Comparison of ENCODE assay signal across 1 cellular context in the genomic region with DNA sequence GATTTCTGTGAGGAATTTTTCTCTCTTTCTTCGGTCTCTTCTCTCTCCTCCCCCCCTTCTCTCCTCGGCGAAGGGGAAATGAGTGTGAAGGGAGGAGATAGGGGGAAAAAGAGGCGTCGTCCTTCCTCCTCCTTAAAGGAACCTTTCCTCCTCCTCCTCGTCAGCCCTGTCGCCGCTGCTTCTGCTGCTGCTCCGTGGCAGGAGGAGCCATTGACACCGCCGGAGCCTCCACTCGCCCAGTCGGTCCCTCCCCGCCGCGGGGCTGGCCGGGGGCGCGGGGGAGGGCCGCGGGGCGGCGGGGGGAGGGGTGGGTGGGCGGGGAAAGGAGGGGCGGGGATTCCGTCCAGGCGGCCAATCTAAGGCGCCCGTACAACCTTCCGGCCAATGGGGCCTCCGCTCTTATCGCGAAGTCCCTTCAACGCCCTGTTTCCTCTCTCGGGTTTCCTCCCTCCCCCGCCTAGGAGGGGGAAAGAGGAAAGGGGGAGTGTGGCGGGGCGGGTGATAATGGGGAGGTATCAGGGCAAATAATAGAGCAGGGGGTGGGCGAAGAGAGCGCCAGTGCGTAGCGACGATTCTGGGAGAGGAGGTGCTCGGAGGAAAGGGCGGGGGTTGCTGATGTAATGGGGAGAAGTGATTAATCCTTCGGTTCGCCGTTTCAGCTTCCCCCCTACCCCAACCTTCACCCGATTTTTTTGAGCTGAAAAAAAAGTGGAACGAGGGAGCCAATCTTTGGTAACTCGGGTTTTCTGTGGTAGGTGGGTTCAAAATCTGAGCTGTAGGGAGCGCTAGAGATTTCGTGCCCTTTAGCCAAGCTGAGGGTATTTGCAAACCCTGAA.
TF ChIP-seq lines count a peak whose summit lies in the region.

A gene (minus strand): TSS at position 238 of the 836 bp plus-strand sequence. CDS start 778 bp downstream, outside the sequence.

TF ChIP-seq in HEK293, 187 proteins besides CTCF, POLR2A, EP300 and RAD21 (continued from another document and continues in another):
- TF ChIP-seq, protein P1, sequence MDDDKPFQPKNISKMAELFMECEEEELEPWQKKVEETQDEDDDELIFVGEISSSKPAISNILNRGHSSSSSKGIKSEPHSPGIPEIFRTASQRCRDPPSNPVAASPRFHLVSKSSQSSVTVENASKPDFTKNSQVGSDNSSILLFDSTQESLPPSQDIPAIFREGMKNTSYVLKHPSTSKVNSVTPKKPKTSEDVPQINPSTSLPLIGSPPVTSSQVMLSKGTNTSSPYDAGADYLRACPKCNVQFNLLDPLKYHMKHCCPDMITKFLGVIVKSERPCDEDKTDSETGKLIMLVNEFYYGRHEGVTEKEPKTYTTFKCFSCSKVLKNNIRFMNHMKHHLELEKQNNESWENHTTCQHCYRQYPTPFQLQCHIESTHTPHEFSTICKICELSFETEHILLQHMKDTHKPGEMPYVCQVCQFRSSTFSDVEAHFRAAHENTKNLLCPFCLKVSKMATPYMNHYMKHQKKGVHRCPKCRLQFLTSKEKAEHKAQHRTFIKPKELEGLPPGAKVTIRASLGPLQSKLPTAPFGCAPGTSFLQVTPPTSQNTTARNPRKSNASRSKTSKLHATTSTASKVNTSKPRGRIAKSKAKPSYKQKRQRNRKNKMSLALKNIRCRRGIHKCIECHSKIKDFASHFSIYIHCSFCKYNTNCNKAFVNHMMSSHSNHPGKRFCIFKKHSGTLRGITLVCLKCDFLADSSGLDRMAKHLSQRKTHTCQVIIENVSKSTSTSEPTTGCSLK (tag by site-specific recombination; IDR thresholded peaks at IDR 0.05) = no peak
- TF ChIP-seq KLF8 (tag by site-specific recombination; IDR thresholded peaks at IDR 0.05) (peak; percentile 90), TCF7L2 (IDR thresholded peaks at IDR 0.05; ENCODE audit: borderline replicate concordance, low read depth, low read length) (no peak), ZNF596 (tag by site-specific recombination; IDR thresholded peaks at IDR 0.05) (peak; percentile 62; the same call in 1 of the 2 replicates), ZSCAN30 (tag by site-specific recombination; IDR thresholded peaks at IDR 0.05) (peak; percentile 79; the same call in 1 of the 2 replicates), GLI2 (tag by site-specific recombination; IDR thresholded peaks at IDR 0.05; ENCODE audit: borderline replicate concordance, low read depth) (no peak), ZNF623 (tag by site-specific recombination; IDR thresholded peaks at IDR 0.05) (no peak), ZNF658 (tag by site-specific recombination; IDR thresholded peaks at IDR 0.05) (no peak), ZBTB48 (tag by site-specific recombination; IDR thresholded peaks at IDR 0.05) (peak; percentile 97), WT1 (tag by site-specific recombination; IDR thresholded peaks at IDR 0.05) (peak; percentile 67), KLF10 (tag by site-specific recombination; IDR thresholded peaks at IDR 0.05) (peak; percentile 32; the same call in 1 of the 2 replicates), ZNF660 (tag by site-specific recombination; IDR thresholded peaks at IDR 0.05) (peak; percentile 89; the same call in 1 of the 2 replicates), ZSCAN16 (tag by site-specific recombination; IDR thresholded peaks at IDR 0.05) (peak; percentile 93), ZNF169 (tag by site-specific recombination; IDR thresholded peaks at IDR 0.05) (no peak), ZNF274 (IDR thresholded peaks at IDR 0.05; ENCODE audit: low read length) (no peak), ZNF274 (tag by site-specific recombination; IDR thresholded peaks at IDR 0.05; ENCODE audit: borderline replicate concordance) (no peak), ZNF10 (tag by site-specific recombination; IDR thresholded peaks at IDR 0.05) (peak; percentile 68; the same call in 1 of the 2 replicates), KLF7 (tag by site-specific recombination; IDR thresholded peaks at IDR 0.05; ENCODE audit: borderline replicate concordance) (peak; percentile 71; the same call in 1 of the 2 replicates), ZNF175 (tag by site-specific recombination; IDR thresholded peaks at IDR 0.05) (no peak), ZNF777 (tag by site-specific recombination; IDR thresholded peaks at IDR 0.05; ENCODE audit: borderline replicate concordance) (no peak), ZNF600 (tag by site-specific recombination; IDR thresholded peaks at IDR 0.05) (no peak), ZNF560 (tag by site-specific recombination; IDR thresholded peaks at IDR 0.05; ENCODE audit: borderline replicate concordance) (no peak), OSR2 (tag by site-specific recombination; IDR thresholded peaks at IDR 0.05) (peak; percentile 64; the same call in 1 of the 2 replicates), ZNF629 (tag by site-specific recombination; IDR thresholded peaks at IDR 0.05) (0 out of 2 replicates have a peak, but pooled peaks have one; percentile 10), SP7 (tag by site-specific recombination; IDR thresholded peaks at IDR 0.05) (peak; percentile 58)
- TF ChIP-seq, protein P2, sequence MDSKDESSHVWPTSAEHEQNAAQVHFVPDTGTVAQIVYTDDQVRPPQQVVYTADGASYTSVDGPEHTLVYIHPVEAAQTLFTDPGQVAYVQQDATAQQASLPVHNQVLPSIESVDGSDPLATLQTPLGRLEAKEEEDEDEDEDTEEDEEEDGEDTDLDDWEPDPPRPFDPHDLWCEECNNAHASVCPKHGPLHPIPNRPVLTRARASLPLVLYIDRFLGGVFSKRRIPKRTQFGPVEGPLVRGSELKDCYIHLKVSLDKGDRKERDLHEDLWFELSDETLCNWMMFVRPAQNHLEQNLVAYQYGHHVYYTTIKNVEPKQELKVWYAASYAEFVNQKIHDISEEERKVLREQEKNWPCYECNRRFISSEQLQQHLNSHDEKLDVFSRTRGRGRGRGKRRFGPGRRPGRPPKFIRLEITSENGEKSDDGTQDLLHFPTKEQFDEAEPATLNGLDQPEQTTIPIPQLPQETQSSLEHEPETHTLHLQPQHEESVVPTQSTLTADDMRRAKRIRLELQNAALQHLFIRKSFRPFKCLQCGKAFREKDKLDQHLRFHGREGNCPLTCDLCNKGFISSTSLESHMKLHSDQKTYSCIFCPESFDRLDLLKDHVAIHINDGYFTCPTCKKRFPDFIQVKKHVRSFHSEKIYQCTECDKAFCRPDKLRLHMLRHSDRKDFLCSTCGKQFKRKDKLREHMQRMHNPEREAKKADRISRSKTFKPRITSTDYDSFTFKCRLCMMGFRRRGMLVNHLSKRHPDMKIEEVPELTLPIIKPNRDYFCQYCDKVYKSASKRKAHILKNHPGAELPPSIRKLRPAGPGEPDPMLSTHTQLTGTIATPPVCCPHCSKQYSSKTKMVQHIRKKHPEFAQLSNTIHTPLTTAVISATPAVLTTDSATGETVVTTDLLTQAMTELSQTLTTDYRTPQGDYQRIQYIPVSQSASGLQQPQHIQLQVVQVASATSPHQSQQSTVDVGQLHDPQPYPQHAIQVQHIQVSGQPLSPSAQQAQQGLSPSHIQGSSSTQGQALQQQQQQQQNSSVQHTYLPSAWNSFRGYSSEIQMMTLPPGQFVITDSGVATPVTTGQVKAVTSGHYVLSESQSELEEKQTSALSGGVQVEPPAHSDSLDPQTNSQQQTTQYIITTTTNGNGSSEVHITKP (tag by site-specific recombination; IDR thresholded peaks at IDR 0.05) = peak; percentile 95
- TF ChIP-seq, protein P3, sequence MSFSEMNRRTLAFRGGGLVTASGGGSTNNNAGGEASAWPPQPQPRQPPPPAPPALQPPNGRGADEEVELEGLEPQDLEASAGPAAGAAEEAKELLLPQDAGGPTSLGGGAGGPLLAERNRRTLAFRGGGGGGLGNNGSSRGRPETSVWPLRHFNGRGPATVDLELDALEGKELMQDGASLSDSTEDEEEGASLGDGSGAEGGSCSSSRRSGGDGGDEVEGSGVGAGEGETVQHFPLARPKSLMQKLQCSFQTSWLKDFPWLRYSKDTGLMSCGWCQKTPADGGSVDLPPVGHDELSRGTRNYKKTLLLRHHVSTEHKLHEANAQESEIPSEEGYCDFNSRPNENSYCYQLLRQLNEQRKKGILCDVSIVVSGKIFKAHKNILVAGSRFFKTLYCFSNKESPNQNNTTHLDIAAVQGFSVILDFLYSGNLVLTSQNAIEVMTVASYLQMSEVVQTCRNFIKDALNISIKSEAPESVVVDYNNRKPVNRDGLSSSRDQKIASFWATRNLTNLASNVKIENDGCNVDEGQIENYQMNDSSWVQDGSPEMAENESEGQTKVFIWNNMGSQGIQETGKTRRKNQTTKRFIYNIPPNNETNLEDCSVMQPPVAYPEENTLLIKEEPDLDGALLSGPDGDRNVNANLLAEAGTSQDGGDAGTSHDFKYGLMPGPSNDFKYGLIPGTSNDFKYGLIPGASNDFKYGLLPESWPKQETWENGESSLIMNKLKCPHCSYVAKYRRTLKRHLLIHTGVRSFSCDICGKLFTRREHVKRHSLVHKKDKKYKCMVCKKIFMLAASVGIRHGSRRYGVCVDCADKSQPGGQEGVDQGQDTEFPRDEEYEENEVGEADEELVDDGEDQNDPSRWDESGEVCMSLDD (tag by site-specific recombination; IDR thresholded peaks at IDR 0.05) = peak; percentile 90
- TF ChIP-seq, protein P4, sequence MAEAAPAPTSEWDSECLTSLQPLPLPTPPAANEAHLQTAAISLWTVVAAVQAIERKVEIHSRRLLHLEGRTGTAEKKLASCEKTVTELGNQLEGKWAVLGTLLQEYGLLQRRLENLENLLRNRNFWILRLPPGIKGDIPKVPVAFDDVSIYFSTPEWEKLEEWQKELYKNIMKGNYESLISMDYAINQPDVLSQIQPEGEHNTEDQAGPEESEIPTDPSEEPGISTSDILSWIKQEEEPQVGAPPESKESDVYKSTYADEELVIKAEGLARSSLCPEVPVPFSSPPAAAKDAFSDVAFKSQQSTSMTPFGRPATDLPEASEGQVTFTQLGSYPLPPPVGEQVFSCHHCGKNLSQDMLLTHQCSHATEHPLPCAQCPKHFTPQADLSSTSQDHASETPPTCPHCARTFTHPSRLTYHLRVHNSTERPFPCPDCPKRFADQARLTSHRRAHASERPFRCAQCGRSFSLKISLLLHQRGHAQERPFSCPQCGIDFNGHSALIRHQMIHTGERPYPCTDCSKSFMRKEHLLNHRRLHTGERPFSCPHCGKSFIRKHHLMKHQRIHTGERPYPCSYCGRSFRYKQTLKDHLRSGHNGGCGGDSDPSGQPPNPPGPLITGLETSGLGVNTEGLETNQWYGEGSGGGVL (tag by site-specific recombination; IDR thresholded peaks at IDR 0.05) = peak; percentile 100
- TF ChIP-seq, protein P5, sequence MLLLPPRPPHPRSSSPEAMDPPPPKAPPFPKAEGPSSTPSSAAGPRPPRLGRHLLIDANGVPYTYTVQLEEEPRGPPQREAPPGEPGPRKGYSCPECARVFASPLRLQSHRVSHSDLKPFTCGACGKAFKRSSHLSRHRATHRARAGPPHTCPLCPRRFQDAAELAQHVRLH (tag by site-specific recombination; IDR thresholded peaks at IDR 0.05) = peak; percentile 84
- TF ChIP-seq, protein P6, sequence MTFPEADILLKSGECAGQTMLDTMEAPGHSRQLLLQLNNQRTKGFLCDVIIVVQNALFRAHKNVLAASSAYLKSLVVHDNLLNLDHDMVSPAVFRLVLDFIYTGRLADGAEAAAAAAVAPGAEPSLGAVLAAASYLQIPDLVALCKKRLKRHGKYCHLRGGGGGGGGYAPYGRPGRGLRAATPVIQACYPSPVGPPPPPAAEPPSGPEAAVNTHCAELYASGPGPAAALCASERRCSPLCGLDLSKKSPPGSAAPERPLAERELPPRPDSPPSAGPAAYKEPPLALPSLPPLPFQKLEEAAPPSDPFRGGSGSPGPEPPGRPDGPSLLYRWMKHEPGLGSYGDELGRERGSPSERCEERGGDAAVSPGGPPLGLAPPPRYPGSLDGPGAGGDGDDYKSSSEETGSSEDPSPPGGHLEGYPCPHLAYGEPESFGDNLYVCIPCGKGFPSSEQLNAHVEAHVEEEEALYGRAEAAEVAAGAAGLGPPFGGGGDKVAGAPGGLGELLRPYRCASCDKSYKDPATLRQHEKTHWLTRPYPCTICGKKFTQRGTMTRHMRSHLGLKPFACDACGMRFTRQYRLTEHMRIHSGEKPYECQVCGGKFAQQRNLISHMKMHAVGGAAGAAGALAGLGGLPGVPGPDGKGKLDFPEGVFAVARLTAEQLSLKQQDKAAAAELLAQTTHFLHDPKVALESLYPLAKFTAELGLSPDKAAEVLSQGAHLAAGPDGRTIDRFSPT (tag by site-specific recombination; IDR thresholded peaks at IDR 0.05) = peak; percentile 76; the same call in 1 of the 2 replicates
- TF ChIP-seq, protein P7, sequence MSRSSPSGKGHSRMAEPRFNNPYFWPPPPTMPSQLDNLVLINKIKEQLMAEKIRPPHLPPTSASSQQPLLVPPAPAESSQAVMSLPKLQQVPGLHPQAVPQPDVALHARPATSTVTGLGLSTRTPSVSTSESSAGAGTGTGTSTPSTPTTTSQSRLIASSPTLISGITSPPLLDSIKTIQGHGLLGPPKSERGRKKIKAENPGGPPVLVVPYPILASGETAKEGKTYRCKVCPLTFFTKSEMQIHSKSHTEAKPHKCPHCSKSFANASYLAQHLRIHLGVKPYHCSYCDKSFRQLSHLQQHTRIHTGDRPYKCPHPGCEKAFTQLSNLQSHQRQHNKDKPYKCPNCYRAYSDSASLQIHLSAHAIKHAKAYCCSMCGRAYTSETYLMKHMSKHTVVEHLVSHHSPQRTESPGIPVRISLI (tag by site-specific recombination; IDR thresholded peaks at IDR 0.05) = peak; percentile 100
- TF ChIP-seq, protein P8, sequence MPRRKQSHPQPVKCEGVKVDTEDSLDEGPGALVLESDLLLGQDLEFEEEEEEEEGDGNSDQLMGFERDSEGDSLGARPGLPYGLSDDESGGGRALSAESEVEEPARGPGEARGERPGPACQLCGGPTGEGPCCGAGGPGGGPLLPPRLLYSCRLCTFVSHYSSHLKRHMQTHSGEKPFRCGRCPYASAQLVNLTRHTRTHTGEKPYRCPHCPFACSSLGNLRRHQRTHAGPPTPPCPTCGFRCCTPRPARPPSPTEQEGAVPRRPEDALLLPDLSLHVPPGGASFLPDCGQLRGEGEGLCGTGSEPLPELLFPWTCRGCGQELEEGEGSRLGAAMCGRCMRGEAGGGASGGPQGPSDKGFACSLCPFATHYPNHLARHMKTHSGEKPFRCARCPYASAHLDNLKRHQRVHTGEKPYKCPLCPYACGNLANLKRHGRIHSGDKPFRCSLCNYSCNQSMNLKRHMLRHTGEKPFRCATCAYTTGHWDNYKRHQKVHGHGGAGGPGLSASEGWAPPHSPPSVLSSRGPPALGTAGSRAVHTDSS (tag by site-specific recombination; IDR thresholded peaks at IDR 0.05) = peak; percentile 85
- TF ChIP-seq, protein P9, sequence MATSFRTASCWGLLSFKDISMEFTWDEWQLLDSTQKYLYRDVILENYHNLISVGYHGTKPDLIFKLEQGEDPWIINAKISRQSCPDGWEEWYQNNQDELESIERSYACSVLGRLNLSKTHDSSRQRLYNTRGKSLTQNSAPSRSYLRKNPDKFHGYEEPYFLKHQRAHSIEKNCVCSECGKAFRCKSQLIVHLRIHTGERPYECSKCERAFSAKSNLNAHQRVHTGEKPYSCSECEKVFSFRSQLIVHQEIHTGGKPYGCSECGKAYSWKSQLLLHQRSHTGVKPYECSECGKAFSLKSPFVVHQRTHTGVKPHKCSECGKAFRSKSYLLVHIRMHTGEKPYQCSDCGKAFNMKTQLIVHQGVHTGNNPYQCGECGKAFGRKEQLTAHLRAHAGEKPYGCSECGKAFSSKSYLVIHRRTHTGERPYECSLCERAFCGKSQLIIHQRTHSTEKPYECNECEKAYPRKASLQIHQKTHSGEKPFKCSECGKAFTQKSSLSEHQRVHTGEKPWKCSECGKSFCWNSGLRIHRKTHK (tag by site-specific recombination; IDR thresholded peaks at IDR 0.05) = no peak
